In the genomic region with DNA sequence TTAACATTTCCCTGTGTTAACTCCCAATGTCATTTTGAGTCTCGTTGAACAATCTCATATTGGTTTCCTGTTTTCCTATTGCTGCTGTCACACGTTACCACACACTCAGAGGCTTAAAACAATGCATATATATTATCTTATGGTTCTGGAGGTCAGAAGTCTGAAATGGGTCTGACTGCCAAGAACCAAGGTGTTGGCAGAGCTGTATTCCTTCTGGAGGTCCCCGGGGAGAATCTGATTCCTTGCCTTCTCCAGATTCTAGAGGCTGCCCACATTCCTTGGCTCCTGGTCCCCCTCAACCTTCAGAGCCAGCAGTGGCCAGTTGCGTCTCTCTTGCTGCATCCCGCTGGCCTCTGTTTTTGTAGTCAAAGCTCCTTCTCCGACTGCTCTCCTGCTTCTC, we compare ENCODE assay signal across 37 cellular contexts. TPM values are rescaled to one million over a fixed set of nuclear protein-coding genes. Genes with fewer than 3 reads are reported as not detected.
"Had no signal": no experiment of that assay in that cellular context is flagged by ENCODE, and none has a peak within 500 bp of the region (broad histone marks: within the 10 kb centered on the region; RNA-seq: fewer than 3 reads in every experiment).

No MANE protein-coding gene starts in this region.

- H3K36me3 Mint-ChIP-seq: activated CD4-positive, alpha-beta memory T cell treated with anti-CD3 and anti-CD28 coated beads for 36 hours; activated naive CD4-positive, alpha-beta T cell treated with anti-CD3 and anti-CD28 coated beads, Interleukin-2, amount 50 U/mL, for 72 hours; activated naive CD8-positive, alpha-beta T cell treated with anti-CD3 and anti-CD28 coated beads for 36 hours had no signal

- ATAC-seq: activated CD8-positive, alpha-beta T cell treated with anti-CD3 and anti-CD28 coated beads for 36 hours; activated naive CD4-positive, alpha-beta T cell treated with anti-CD3 and anti-CD28 coated beads, Interleukin-2, amount 50 U/mL, for 72 hours; activated T-cell treated with anti-CD3 and anti-CD28 coated beads, Interleukin-2, amount 50 U/mL, for 4 hours; activated T-cell treated with anti-CD3 and anti-CD28 coated beads, Interleukin-2, amount 50 U/mL, for 72 hours; activated T-helper 17 cell treated with anti-CD3 and anti-CD28 coated beads, Interleukin-2, amount 50 U/mL, for 72 hours; body of pancreas had no signal

- H3K27ac Mint-ChIP-seq: activated B cell treated with CpG ODN at 0.5 μM for 24 hours; activated CD4-positive, alpha-beta memory T cell treated with anti-CD3 and anti-CD28 coated beads for 36 hours; activated CD4-positive, alpha-beta T cell treated with anti-CD3 and anti-CD28 coated beads, Interleukin-2, amount 10 ng/mL, durations not matched to agents 24 days and 14 days; activated CD8-positive, alpha-beta T cell treated with anti-CD3 and anti-CD28 coated beads for 36 hours; activated naive CD4-positive, alpha-beta T cell treated with anti-CD3 and anti-CD28 coated beads for 36 hours; activated naive CD4-positive, alpha-beta T cell treated with anti-CD3 and anti-CD28 coated beads, Interleukin-2, amount 50 U/mL, for 72 hours; activated naive CD8-positive, alpha-beta T cell treated with anti-CD3 and anti-CD28 coated beads for 36 hours; activated T-cell treated with anti-CD3 and anti-CD28 coated beads, Interleukin-2, amount 50 U/mL, for 72 hours; activated T-helper 1 cell treated with anti-CD3 and anti-CD28 coated beads, Interleukin-12 subunit alpha, Interleukin-12 subunit beta, Interleukin-2, Interleukin-4 antibody, amounts not matched to agents 30 ng/mL and 10 ng/mL and 1 ng/mL, durations not matched to agents 14 hours and 24 hours and 36 hours; activated T-helper 17 cell treated with anti-CD3 and anti-CD28 coated beads, Interleukin-2, amount 50 U/mL, for 72 hours; T-helper 1 cell treated with Interleukin-12 subunit alpha and Interleukin-12 subunit beta and Interleukin-4 antibody, amounts not matched to agents 30 μg/mL and 1 μg/mL, for 36 hours; T-helper 2 cell treated with Interferon-gamma antibody and Interleukin-4, amounts not matched to agents 5 μg/mL and 100 μg/mL, for 36 hours had no signal

- H3K4me3 Mint-ChIP-seq: activated B cell treated with CpG ODN at 0.5 μM for 24 hours; activated CD4-positive, alpha-beta memory T cell treated with anti-CD3 and anti-CD28 coated beads for 36 hours; activated CD4-positive, alpha-beta T cell treated with anti-CD3 and anti-CD28 coated beads, Interleukin-2, amount 10 ng/mL, durations not matched to agents 24 days and 14 days; activated CD8-positive, alpha-beta T cell treated with anti-CD3 and anti-CD28 coated beads for 36 hours; activated naive CD4-positive, alpha-beta T cell treated with anti-CD3 and anti-CD28 coated beads for 36 hours; activated naive CD8-positive, alpha-beta T cell treated with anti-CD3 and anti-CD28 coated beads for 36 hours; activated T-cell treated with anti-CD3 and anti-CD28 coated beads, Interleukin-2, amount 50 U/mL, for 4 hours; activated T-cell treated with anti-CD3 and anti-CD28 coated beads, Interleukin-2, amount 50 U/mL, for 72 hours; activated T-helper 1 cell treated with anti-CD3 and anti-CD28 coated beads, Interleukin-12 subunit alpha, Interleukin-12 subunit beta, Interleukin-2, Interleukin-4 antibody, amounts not matched to agents 30 ng/mL and 10 ng/mL and 1 ng/mL, durations not matched to agents 14 hours and 24 hours and 36 hours; activated T-helper 17 cell treated with anti-CD3 and anti-CD28 coated beads, Interleukin-2, amount 50 U/mL, for 72 hours; T-helper 1 cell treated with Interleukin-12 subunit alpha and Interleukin-12 subunit beta and Interleukin-4 antibody, amounts not matched to agents 30 μg/mL and 1 μg/mL, for 36 hours; T-helper 2 cell treated with Interferon-gamma antibody and Interleukin-4, amounts not matched to agents 5 μg/mL and 100 μg/mL, for 36 hours had no signal

- H3K9me3 Mint-ChIP-seq: activated naive CD4-positive, alpha-beta T cell treated with anti-CD3 and anti-CD28 coated beads for 36 hours; activated T-cell treated with anti-CD3 and anti-CD28 coated beads, Interleukin-2, amount 50 U/mL, for 4 hours; activated T-cell treated with anti-CD3 and anti-CD28 coated beads, Interleukin-2, amount 50 U/mL, for 72 hours; T-helper 1 cell treated with Interleukin-12 subunit alpha and Interleukin-12 subunit beta and Interleukin-4 antibody, amounts not matched to agents 30 μg/mL and 1 μg/mL, for 36 hours; T-helper 2 cell treated with Interferon-gamma antibody and Interleukin-4, amounts not matched to agents 5 μg/mL and 100 μg/mL, for 36 hours had no signal

- DNase-seq: activated B cell treated with CpG ODN at 0.5 μM for 24 hours; activated CD4-positive, alpha-beta memory T cell treated with anti-CD3 and anti-CD28 coated beads for 36 hours; activated CD4-positive, alpha-beta T cell treated with anti-CD3 and anti-CD28 coated beads for 4 hours; activated CD4-positive, alpha-beta T cell treated with anti-CD3 and anti-CD28 coated beads, Interleukin-2, amount 10 ng/mL, durations not matched to agents 24 days and 14 days; activated CD4-positive, alpha-beta T cell treated with anti-CD3 and anti-CD28 coated beads, Interleukin-2, amount 50 U/mL, for 1 hour; activated CD4-positive, alpha-beta T cell treated with anti-CD3 and anti-CD28 coated beads, Interleukin-2, amount 50 U/mL, for 4 hours; activated CD4-positive, CD25-positive, alpha-beta regulatory T cell treated with anti-CD3 and anti-CD28 coated beads, Interleukin-2, amount 50 U/mL, for 72 hours; activated CD8-positive, alpha-beta T cell treated with anti-CD3 and anti-CD28 coated beads for 36 hours; activated effector memory CD4-positive, alpha-beta T cell treated with anti-CD3 and anti-CD28 coated beads, Interleukin-2, amount 50 U/mL, for 16 hours; activated gamma-delta T cell treated with Interleukin-2 at 50 U/mL for 16 hours; activated naive CD4-positive, alpha-beta T cell; activated naive CD4-positive, alpha-beta T cell treated with anti-CD3 and anti-CD28 coated beads for 36 hours; activated naive CD4-positive, alpha-beta T cell treated with anti-CD3 and anti-CD28 coated beads, Interleukin-2, amount 50 U/mL, for 16 hours; activated naive CD8-positive, alpha-beta T cell treated with anti-CD3 and anti-CD28 coated beads for 36 hours; activated T-cell treated with anti-CD3 and anti-CD28 coated beads for 4 hours; activated T-cell treated with anti-CD3 and anti-CD28 coated beads, Interleukin-2, amount 50 U/mL, for 1 hour; activated T-cell treated with anti-CD3 and anti-CD28 coated beads, Interleukin-2, amount 50 U/mL, for 4 hours; activated T-cell treated with anti-CD3 and anti-CD28 coated beads, Interleukin-2, amount 50 U/mL, for 72 hours; adrenal gland; amniotic stem cell; aorta; body of pancreas; central memory CD4-positive, alpha-beta T cell; SW 1271; T-helper 1 cell; T-helper 2 cell; T-helper 9 cell had no signal

- H3K4me3 ChIP-seq: adrenal gland, body of pancreas, breast epithelium had no signal

- H3K4me1 Mint-ChIP-seq: activated CD4-positive, alpha-beta T cell treated with anti-CD3 and anti-CD28 coated beads, Interleukin-2, amount 10 ng/mL, durations not matched to agents 24 days and 14 days; activated naive CD8-positive, alpha-beta T cell treated with anti-CD3 and anti-CD28 coated beads for 36 hours; activated T-helper 17 cell treated with anti-CD3 and anti-CD28 coated beads, Interleukin-2, amount 50 U/mL, for 72 hours had no signal

- H3K36me3 ChIP-seq: adrenal gland, brain microvascular endothelial cell, breast epithelium had no signal

- H3K4me1 ChIP-seq: adrenal gland, body of pancreas, breast epithelium had no signal

- H3K27me3 ChIP-seq: adrenal gland, body of pancreas, brain microvascular endothelial cell, breast epithelium had no signal

- H3K9me3 ChIP-seq: adrenal gland, body of pancreas, breast epithelium had no signal

- H3K27ac ChIP-seq: adrenal gland, body of pancreas, brain microvascular endothelial cell, breast epithelium, VCaP had no signal

- H3K27me3 Mint-ChIP-seq: activated B cell treated with CpG ODN at 0.5 μM for 24 hours; activated naive CD8-positive, alpha-beta T cell treated with anti-CD3 and anti-CD28 coated beads for 36 hours had no signal

RNA-seq across cellular contexts. Expression of a gene that starts 17.5 kb away (rescaled TPM):
- total RNA-seq: activated CD4-positive, alpha-beta memory T cell treated with anti-CD3 and anti-CD28 coated beads for 36 hours; activated CD4-positive, alpha-beta T cell treated with anti-CD3 and anti-CD28 coated beads, Interleukin-2, amount 10 ng/mL, durations not matched to agents 24 days and 14 days; activated CD8-positive, alpha-beta memory T cell treated with anti-CD3 and anti-CD28 coated beads for 36 hours; activated CD8-positive, alpha-beta T cell treated with anti-CD3 and anti-CD28 coated beads for 36 hours; activated naive CD4-positive, alpha-beta T cell treated with anti-CD3 and anti-CD28 coated beads for 36 hours; activated naive CD4-positive, alpha-beta T cell treated with anti-CD3 and anti-CD28 coated beads, Interleukin-2, amount 50 U/mL, for 72 hours; activated naive CD8-positive, alpha-beta T cell treated with anti-CD3 and anti-CD28 coated beads for 36 hours; activated T-helper 1 cell treated with anti-CD3 and anti-CD28 coated beads, Interleukin-12 subunit alpha, Interleukin-12 subunit beta, Interleukin-2, Interleukin-4 antibody, amounts not matched to agents 30 ng/mL and 10 ng/mL and 1 ng/mL, durations not matched to agents 14 hours and 24 hours and 36 hours had no signal

RNA-seq across cellular contexts. Expression of a gene that starts 18.0 kb away (rescaled TPM):
- total RNA-seq: activated CD4-positive, alpha-beta memory T cell treated with anti-CD3 and anti-CD28 coated beads for 36 hours; activated CD4-positive, alpha-beta T cell treated with anti-CD3 and anti-CD28 coated beads, Interleukin-2, amount 10 ng/mL, durations not matched to agents 24 days and 14 days; activated CD8-positive, alpha-beta memory T cell treated with anti-CD3 and anti-CD28 coated beads for 36 hours; activated CD8-positive, alpha-beta T cell treated with anti-CD3 and anti-CD28 coated beads for 36 hours; activated naive CD4-positive, alpha-beta T cell treated with anti-CD3 and anti-CD28 coated beads for 36 hours; activated naive CD4-positive, alpha-beta T cell treated with anti-CD3 and anti-CD28 coated beads, Interleukin-2, amount 50 U/mL, for 72 hours; activated naive CD8-positive, alpha-beta T cell treated with anti-CD3 and anti-CD28 coated beads for 36 hours; activated T-helper 1 cell treated with anti-CD3 and anti-CD28 coated beads, Interleukin-12 subunit alpha, Interleukin-12 subunit beta, Interleukin-2, Interleukin-4 antibody, amounts not matched to agents 30 ng/mL and 10 ng/mL and 1 ng/mL, durations not matched to agents 14 hours and 24 hours and 36 hours; astrocyte had no signal
